8 cellular contexts compared by ENCODE assay signal in genomic region chr19:5622465-5623396, GRCh38. TPM values are rescaled to one million over a fixed set of nuclear protein-coding genes. Genes with fewer than 3 reads are reported as not detected.
DNase-seq lines count a peak whose midpoint lies in the region; ATAC-seq, FAIRE-seq and TF ChIP-seq lines count a peak whose summit lies in the region.

TSS of gene SAFB (plus strand) at chr19:5623083. CDS start at chr19:5623206, 123 bp downstream.
TSS of gene SAFB2 (minus strand) at chr19:5622776. CDS start at chr19:5622715, 61 bp downstream.

- peaks cover 97% of the 10 kb centered on the region for H3K79me2 ChIP-seq in Loucy (ENCODE audit: insufficient read depth, low read length)

- no peaks in the 10 kb centered on the region for H3K9me2 ChIP-seq in Loucy (replicated peaks; ENCODE audit: low read depth, low read length)

- H2AFZ ChIP-seq in Loucy (ENCODE audit: low read length), result peak within 1 kb of the TSS; percentile 84

- H3K27ac Mint-ChIP-seq in naive thymus-derived CD8-positive, alpha-beta T cell, result peak within 1 kb of the TSS; percentile 99 to 100 (median 100)

- H3K9ac ChIP-seq in Loucy (ENCODE audit: low read depth, low read length, poor library complexity, severe bottlenecking), result peak within 1 kb of the TSS; percentile 96

- H3K4me3 ChIP-seq in Loucy (ENCODE audit: low read length, poor library complexity, severe bottlenecking), result peak within 1 kb of the TSS; percentile 100
- H3K4me3 ChIP-seq in fibroblast of mammary gland (ENCODE audit: control insufficient read depth, low read depth, low read length), result peak within 1 kb of the TSS; percentile 97

- H3K4me3 Mint-ChIP-seq in naive thymus-derived CD8-positive, alpha-beta T cell, result peak within 1 kb of the TSS; percentile 99 to 100 (median 100)

- TF ChIP-seq POLR2A in H54 (IDR thresholded peaks at IDR 0.05; ENCODE audit: low read depth, low read length) (peak; percentile 91), Raji (IDR thresholded peaks at IDR 0.05; ENCODE audit: insufficient read depth, low read depth, low read length) (peak; percentile 92)

- peaks cover 26% of the 10 kb centered on the region for H3K36me3 ChIP-seq in Loucy (ENCODE audit: insufficient read depth, low read length)

- H3K9me3 ChIP-seq in Loucy (ENCODE audit: insufficient read depth, low read depth, low read length), result no peaks in the 10 kb centered on the region

- H3K27me3 Mint-ChIP-seq in naive thymus-derived CD8-positive, alpha-beta T cell, result peaks cover 0 to 3% (median 0%) of the 10 kb centered on the region in 5 donors

- peaks cover 15 to 66% (median 21%) of the 10 kb centered on the region in 3 donors for H3K36me3 Mint-ChIP-seq in naive thymus-derived CD8-positive, alpha-beta T cell

- no peaks in the 10 kb centered on the region for H3F3A ChIP-seq in Loucy (ENCODE audit: low read depth)

- H3K4me2 ChIP-seq in Loucy (ENCODE audit: low read depth, low read length, poor library complexity, severe bottlenecking), result peak within 1 kb of the TSS; percentile 99

- H3K4me1 Mint-ChIP-seq in naive thymus-derived CD8-positive, alpha-beta T cell, result peaks cover 46 to 82% (median 74%) of the 10 kb centered on the region in 4 donors

- peak; percentile 79 to 82 for ATAC-seq in naive thymus-derived CD8-positive, alpha-beta T cell

- peaks cover 89% of the 10 kb centered on the region for H4K20me1 ChIP-seq in Loucy (ENCODE audit: insufficient read depth, low read length, poor library complexity, severe bottlenecking)

- TF ChIP-seq CTCF in Loucy (conservative IDR thresholded peaks at IDR 0.05; ENCODE audit: low read length) (no peak), fibroblast of mammary gland (conservative IDR thresholded peaks at IDR 0.05; ENCODE audit: control insufficient read depth, insufficient read depth, low read depth, low read length) (no peak)

- POLR2A ChIA-PET in naive thymus-derived CD8-positive, alpha-beta T cell (lab: Charles Lee), result interaction anchor here (0.5 to 5.4 kb wide), 19 partner anchors 12 to 1151 kb away, joined by 3 to 41 read pairs (median 4); partner anchors contain the start of genes CATSPERD, DUS3L, HSD11B1L and KDM4B

- peaks cover 64% of the 10 kb centered on the region for H3K4me1 ChIP-seq in Loucy (ENCODE audit: insufficient read depth, low read length, poor library complexity, severe bottlenecking)

- DNase-seq in EL (peak; percentile 99), H54 (ENCODE audit: insufficient read length, low spot score) (peak; percentile 99), fibroblast of mammary gland (ENCODE audit: low read depth) (peak; percentile 99)
- DNase-seq in activated T-helper 9 cell treated with anti-CD3 and anti-CD28 coated beads, Interleukin-2, amount 50 U/mL, for 16 hours (ENCODE audit: low read depth), result peak; percentile 99
- DNase-seq in naive thymus-derived CD8-positive, alpha-beta T cell, result peak; percentile 95 to 100 (median 100)
- peak; percentile 96 to 100 (median 100) for DNase-seq in stimulated activated naive CD4-positive, alpha-beta T cell (lab: John Stamatoyannopoulos, UW)

- FAIRE-seq in H54 (lab: Jason Lieb, UNC), result peak; percentile 93

- peaks cover 6% of the 10 kb centered on the region for H3K27me3 ChIP-seq in Loucy (ENCODE audit: insufficient read depth, low read length, poor library complexity, severe bottlenecking)

- no peaks in the 10 kb centered on the region for H3K9me3 Mint-ChIP-seq in naive thymus-derived CD8-positive, alpha-beta T cell

RNA-seq across cellular contexts. Expression of gene SAFB, which starts in this region (rescaled TPM):
- 100 to 1,000 TPM; 188 to 191 TPM for total RNA-seq in naive thymus-derived CD8-positive, alpha-beta T cell
- 100 to 1,000 TPM in 1 of 3 donors, 10 to 100 TPM in 2; 28.6 to 135 (median 59.3) TPM for polyA plus RNA-seq in naive thymus-derived CD8-positive, alpha-beta T cell

RNA-seq across cellular contexts. Expression of gene SAFB2, which starts in this region (rescaled TPM):
- 100 to 1,000 TPM; 218 to 221 TPM for total RNA-seq in naive thymus-derived CD8-positive, alpha-beta T cell
- polyA plus RNA-seq in naive thymus-derived CD8-positive, alpha-beta T cell, result 10 to 100 TPM; 25.8 to 47.4 (median 28.7) TPM

Comparison
In these comparisons a context has a peak if more than half of its experiments do, and no peak if none do; other contexts are left out.
1. Peak in every context shown above with its lines: DNase-seq, ATAC-seq and H3K4me3 ChIP-seq.